14 cellular contexts compared by ENCODE assay signal in the genomic region with DNA sequence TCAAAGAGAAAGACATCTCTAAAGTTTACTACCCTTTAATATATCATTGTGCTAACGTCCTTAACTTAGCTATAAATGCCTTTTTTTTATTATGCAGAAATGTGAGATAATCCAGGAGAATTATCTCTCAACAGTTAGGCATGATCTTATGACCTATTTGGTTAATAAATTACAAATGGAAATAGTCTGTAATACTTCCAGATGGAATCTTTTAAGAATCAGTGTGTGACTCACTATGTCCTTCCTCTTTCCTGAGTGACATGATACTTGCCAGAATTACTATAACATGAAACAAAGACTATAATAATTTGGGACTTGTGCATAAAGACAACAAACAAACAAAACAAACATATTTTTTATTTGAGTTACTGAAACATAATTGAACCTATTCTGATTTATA.
"Had no signal": no experiment of that assay in that cellular context is flagged by ENCODE, and none has a peak within 500 bp of the region (broad histone marks: within the 10 kb centered on the region; RNA-seq: fewer than 3 reads in every experiment).

No MANE protein-coding gene starts in this region.

- H3K4me1 ChIP-seq: left lung, testis, upper lobe of right lung had no signal

- H3K27ac ChIP-seq: cardiac muscle cell, epithelial cell of prostate, left lung, testis, upper lobe of right lung had no signal

- DNase-seq: activated CD4-positive, alpha-beta T cell treated with anti-CD3 and anti-CD28 coated beads for 4 hours; activated CD8-positive, alpha-beta T cell treated with anti-CD3 and anti-CD28 coated beads for 36 hours; activated naive CD4-positive, alpha-beta T cell treated with anti-CD3 and anti-CD28 coated beads for 36 hours; left lung; stimulated activated CD4-positive, alpha-beta T cell treated with anti-CD3 and anti-CD28 coated beads, Interleukin-4, amount 100 ng/mL, for 4 hours; stimulated activated naive CD8-positive, alpha-beta T cell treated with anti-CD3 and anti-CD28 coated beads, Interleukin-15, amount 100 ng/mL, for 72 hours; SW 1271; testis; upper lobe of right lung had no signal

- H3K36me3 ChIP-seq: cardiac muscle cell, left lung, upper lobe of right lung had no signal

- H3K9me3 ChIP-seq: testis, upper lobe of right lung had no signal

- H3K9me3 Mint-ChIP-seq: activated naive CD4-positive, alpha-beta T cell treated with anti-CD3 and anti-CD28 coated beads for 36 hours had no signal

- H3K4me3 ChIP-seq: cardiac muscle cell, left lung, testis, upper lobe of right lung had no signal

- H3K27ac Mint-ChIP-seq: activated CD8-positive, alpha-beta T cell treated with anti-CD3 and anti-CD28 coated beads for 36 hours; activated naive CD4-positive, alpha-beta T cell treated with anti-CD3 and anti-CD28 coated beads for 36 hours; activated T-helper 17 cell treated with anti-CD3 and anti-CD28 coated beads, Interleukin-2, amount 50 U/mL, for 72 hours; memory B cell; stimulated activated naive CD8-positive, alpha-beta T cell treated with anti-CD3 and anti-CD28 coated beads, Interleukin-15, amount 100 ng/mL, for 72 hours had no signal

- H3K4me3 Mint-ChIP-seq: activated CD8-positive, alpha-beta T cell treated with anti-CD3 and anti-CD28 coated beads for 36 hours; activated naive CD4-positive, alpha-beta T cell treated with anti-CD3 and anti-CD28 coated beads for 36 hours; activated T-helper 17 cell treated with anti-CD3 and anti-CD28 coated beads, Interleukin-2, amount 50 U/mL, for 72 hours; memory B cell; neural crest cell; stimulated activated naive CD8-positive, alpha-beta T cell treated with anti-CD3 and anti-CD28 coated beads, Interleukin-15, amount 100 ng/mL, for 72 hours had no signal

- H3K4me1 Mint-ChIP-seq: activated T-helper 17 cell treated with anti-CD3 and anti-CD28 coated beads, Interleukin-2, amount 50 U/mL, for 72 hours; memory B cell; neural crest cell; stimulated activated naive CD8-positive, alpha-beta T cell treated with anti-CD3 and anti-CD28 coated beads, Interleukin-15, amount 100 ng/mL, for 72 hours had no signal

- H3K27me3 Mint-ChIP-seq: activated CD8-positive, alpha-beta T cell treated with anti-CD3 and anti-CD28 coated beads for 36 hours; activated T-helper 17 cell treated with anti-CD3 and anti-CD28 coated beads, Interleukin-2, amount 50 U/mL, for 72 hours; memory B cell; stimulated activated naive CD8-positive, alpha-beta T cell treated with anti-CD3 and anti-CD28 coated beads, Interleukin-15, amount 100 ng/mL, for 72 hours had no signal

- ATAC-seq: activated CD8-positive, alpha-beta T cell treated with anti-CD3 and anti-CD28 coated beads for 36 hours; activated T-helper 17 cell treated with anti-CD3 and anti-CD28 coated beads, Interleukin-2, amount 50 U/mL, for 72 hours; left lung; stimulated activated naive CD8-positive, alpha-beta T cell treated with anti-CD3 and anti-CD28 coated beads, Interleukin-15, amount 100 ng/mL, for 72 hours; upper lobe of right lung had no signal

- H3K27me3 ChIP-seq: cardiac muscle cell, left lung, testis, upper lobe of right lung had no signal

- H3K36me3 Mint-ChIP-seq: memory B cell had no signal
